In genomic region chr16:12930881-12931280, GRCh38 we compare ENCODE assay signal across 2 cellular contexts.
"Had no signal": no experiment of that assay in that cellular context is flagged by ENCODE, and none has a peak within 500 bp of the region (broad histone marks: within the 10 kb centered on the region; RNA-seq: fewer than 3 reads in every experiment).

No MANE protein-coding gene starts in this region.

- DNase-seq: GDM1, GF-D8 had no signal
